Comparison of ENCODE assay signal across 8 cellular contexts in the genomic region with DNA sequence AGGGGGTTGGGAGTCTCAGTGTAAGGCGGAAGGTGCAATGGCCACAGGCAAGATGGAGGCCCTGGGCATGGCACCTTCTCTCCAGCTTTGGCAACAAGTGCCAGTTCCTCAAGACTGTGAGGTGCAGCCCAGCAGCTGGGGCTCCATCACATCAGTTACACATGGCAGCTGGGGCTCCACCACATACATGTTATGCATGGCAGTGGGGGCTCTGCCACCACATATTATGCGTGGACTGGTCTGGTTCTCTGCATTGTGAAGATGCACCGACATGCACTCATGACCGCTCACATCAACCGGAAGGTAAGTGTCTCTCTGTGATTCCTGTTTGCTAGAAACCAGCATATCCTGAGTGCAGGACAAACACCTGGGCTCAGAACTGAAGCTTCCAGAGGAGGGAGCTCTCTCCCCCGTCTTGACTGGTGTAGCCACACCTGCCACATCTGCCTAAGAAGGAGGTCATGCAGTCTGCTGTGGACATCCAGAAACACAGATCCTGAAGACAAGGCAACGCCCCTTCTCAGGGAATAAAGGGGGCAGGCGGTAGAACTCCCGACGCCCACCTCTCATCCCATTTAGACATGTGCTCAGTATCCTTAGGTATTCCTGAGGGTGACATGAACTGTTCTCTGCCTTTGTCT.
A peak's percentile ranks its signal among the peaks of the same experiment; 100 is the strongest.
DNase-seq lines count a peak whose midpoint lies in the region; ATAC-seq lines count a peak whose summit lies in the region.

No MANE protein-coding gene starts in this region.

- 44 to 47% methylated on average over 10 of the region's 10 CpGs for WGBS in aorta, 2 donors

- H3K27me3 ChIP-seq in aorta (ENCODE audit: control insufficient read depth in 1 of 2, insufficient read depth in 2 of 2, low read length in 1 of 2), result no peaks in the 10 kb centered on the region

- H3K4me1 ChIP-seq in aorta (ENCODE audit: control insufficient read depth in 1 of 2, insufficient read depth in 2 of 2, low read length in 2 of 2), result peaks cover 2 to 7% of the 10 kb centered on the region in 2 donors

- H3K27ac ChIP-seq in aorta (ENCODE audit: low read depth in 1 of 2, low read length in 2 of 2), result peak overlapping the region; percentile 71 to 84

- intact Hi-C loops in aorta (cut with DNase I), result loop anchor here (1.0 to 10.0 kb wide), 11 partner anchors 29 to 505 kb away; partner anchors contain the start of gene C2CD2 (in 1 of the 2)

- no peaks in the 10 kb centered on the region for H3K36me3 ChIP-seq in aorta (ENCODE audit: control insufficient read depth in 1 of 2, insufficient read depth in 2 of 2, low read length in 1 of 2)

- no peak for ATAC-seq in aorta (ENCODE audit: low FRiP score)

- H3K4me3 ChIP-seq in aorta (ENCODE audit: low read length in 2 of 2), result no peak overlapping the region

- peak; percentile 15 for DNase-seq in stimulated activated CD4-positive, alpha-beta T cell treated with anti-CD3 and anti-CD28 coated beads, Interleukin-15, amount 100 ng/mL, for 24 hours
- no peak for DNase-seq in stimulated activated CD4-positive, alpha-beta T cell treated with anti-CD3 and anti-CD28 coated beads, Interleukin-1b, Interleukin-23, amount 100 ng/mL, for 48 hours
- peak; percentile 71 for DNase-seq in SW480 (ENCODE audit: low spot score)
- peak; percentile 75 for DNase-seq in iPS-NIHi7 (ENCODE audit: extremely low spot score)
- DNase-seq in aorta, result peak in 1 of 2 donors; percentile 45
- DNase-seq in NCI-H226, result no peak
- no peak for DNase-seq in NK-92 treated with Interleukin-12 subunit alpha and Interleukin-12 subunit beta, amount 100 ng/mL, for 24 hours (lab: John Stamatoyannopoulos, UW)
- DNase-seq in nucleus accumbens (lab: John Stamatoyannopoulos, UW), result no peak

- H3K9me3 ChIP-seq in aorta (ENCODE audit: control insufficient read depth, low read length), result no peaks in the 10 kb centered on the region

Comparison
In these comparisons a context has a peak if more than half of its experiments do, and no peak if none do; other contexts are left out.
1. DNase-seq: peak in stimulated activated CD4-positive, alpha-beta T cell treated with anti-CD3 and anti-CD28 coated beads, Interleukin-15, amount 100 ng/mL, for 24 hours (single experiment), SW480 (single experiment) and iPS-NIHi7 (single experiment); none in stimulated activated CD4-positive, alpha-beta T cell treated with anti-CD3 and anti-CD28 coated beads, Interleukin-1b, Interleukin-23, amount 100 ng/mL, for 48 hours (single experiment), NCI-H226 (single experiment), NK-92 treated with Interleukin-12 subunit alpha and Interleukin-12 subunit beta, amount 100 ng/mL, for 24 hours (single experiment) and nucleus accumbens (0 of 56).